Comparison of ENCODE assay signal across 8 cellular contexts in the genomic region with DNA sequence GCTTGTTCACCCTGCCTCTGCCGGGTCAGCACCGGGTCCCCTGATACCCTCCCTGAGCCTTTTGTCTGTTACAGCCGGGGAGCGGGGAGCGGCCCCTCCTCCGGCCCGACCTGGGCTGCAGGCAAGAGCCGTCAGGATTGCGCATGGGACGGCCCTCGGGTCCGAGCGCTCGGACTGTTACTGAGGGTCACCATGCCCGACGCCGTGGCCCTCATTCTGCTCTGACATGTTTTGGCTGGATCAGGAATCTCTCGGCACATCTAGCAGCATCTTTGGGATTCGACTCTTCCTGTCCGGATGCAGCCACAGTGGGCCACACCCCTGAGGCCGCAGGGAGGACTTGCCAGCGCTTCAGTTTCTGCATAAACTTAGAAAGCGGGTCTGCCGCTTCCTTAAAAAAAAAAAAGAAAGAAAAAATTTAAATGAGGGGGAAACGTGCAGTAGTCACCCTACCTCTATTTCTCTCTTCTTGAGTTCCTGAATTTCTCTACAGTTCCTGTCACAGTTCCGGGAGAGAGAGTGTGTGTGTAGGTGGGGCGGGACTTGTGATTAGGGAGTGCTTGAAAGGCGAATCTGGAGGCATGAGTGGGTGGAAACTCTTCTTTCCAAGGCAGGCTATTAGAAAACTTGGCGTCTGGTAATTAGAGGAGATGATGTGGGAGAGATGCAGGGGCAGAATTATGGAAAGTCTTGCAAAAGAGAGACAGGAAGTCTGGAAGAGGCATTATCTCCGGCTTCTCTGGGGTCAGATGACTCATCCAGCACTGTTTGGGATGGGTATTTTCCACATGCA. TPM values are rescaled to one million over a fixed set of nuclear protein-coding genes. Genes with fewer than 3 reads are reported as not detected.
A peak's percentile ranks its signal among the peaks of the same experiment; 100 is the strongest.
DNase-seq lines count a peak whose midpoint lies in the region; ATAC-seq, FAIRE-seq and TF ChIP-seq lines count a peak whose summit lies in the region.

No MANE protein-coding gene starts in this region.

- H3K79me1 ChIP-seq in mesenchymal stem cell (replicated peaks; ENCODE audit: low read length, poor library complexity, severe bottlenecking) = peaks cover 20% of the 10 kb centered on the region

- no peak for FAIRE-seq in GM19239 (lab: Jason Lieb, UNC)

- ATAC-seq in activated CD8-positive, alpha-beta T cell treated with anti-CD3 and anti-CD28 coated beads for 36 hours = no peak

- no peaks in the 10 kb centered on the region for H3K9me3 Mint-ChIP-seq in activated CD8-positive, alpha-beta T cell treated with anti-CD3 and anti-CD28 coated beads for 36 hours
- H3K9me3 Mint-ChIP-seq in endothelial cell (ENCODE audit: unreplicated experiment) = no peaks in the 10 kb centered on the region
- H3K9me3 Mint-ChIP-seq in stimulated activated naive CD8-positive, alpha-beta T cell treated with anti-CD3 and anti-CD28 coated beads, Interleukin-15, Interleukin-2, amounts not matched to agents 100 ng/mL and 50 ng/mL, for 24 hours = no peaks in the 10 kb centered on the region

- TF ChIP-seq CTCF in activated CD8-positive, alpha-beta T cell treated with anti-CD3 and anti-CD28 coated beads for 36 hours (IDR thresholded peaks at IDR 0.05) = no peak
- TF ChIP-seq CTCF in endothelial cell (IDR thresholded peaks at IDR 0.05; ENCODE audit: unreplicated experiment) = no peak

- H2BK120ac ChIP-seq in mesenchymal stem cell (ENCODE audit: low read depth, low read length) = peak overlapping the region; percentile 99

- peaks cover 10% of the 10 kb centered on the region for H3K36me3 Mint-ChIP-seq in activated CD8-positive, alpha-beta T cell treated with anti-CD3 and anti-CD28 coated beads for 36 hours (ENCODE audit: low read depth)
- H3K36me3 Mint-ChIP-seq in endothelial cell (ENCODE audit: low read depth, unreplicated experiment) = peaks cover 12% of the 10 kb centered on the region
- H3K36me3 Mint-ChIP-seq in stimulated activated naive CD8-positive, alpha-beta T cell treated with anti-CD3 and anti-CD28 coated beads, Interleukin-15, Interleukin-2, amounts not matched to agents 100 ng/mL and 50 ng/mL, for 24 hours (ENCODE audit: low read depth) = peaks cover 14% of the 10 kb centered on the region

- no peak overlapping the region for H2AFZ ChIP-seq in mesenchymal stem cell (ENCODE audit: low read depth, low read length)

- H3K27ac Mint-ChIP-seq in activated CD8-positive, alpha-beta T cell treated with anti-CD3 and anti-CD28 coated beads for 36 hours = peak overlapping the region; percentile 89
- peak overlapping the region; percentile 97 for H3K27ac Mint-ChIP-seq in endothelial cell (ENCODE audit: unreplicated experiment)
- H3K27ac Mint-ChIP-seq in stimulated activated naive CD8-positive, alpha-beta T cell treated with anti-CD3 and anti-CD28 coated beads, Interleukin-15, Interleukin-2, amounts not matched to agents 100 ng/mL and 50 ng/mL, for 24 hours = peak overlapping the region; percentile 85

- DNase-seq in COLO668 (lab: John Stamatoyannopoulos, UW; ENCODE audit: unreplicated experiment) (peak; percentile 40), GOT3 (lab: John Stamatoyannopoulos, UW) (peak; percentile 32), NCI-H226 (peak; percentile 97), endothelial cell (ENCODE audit: low spot score) (peak; percentile 61), mesenchymal stem cell (peak; percentile 99), GM19239 (ENCODE audit: insufficient read length, low spot score) (no peak)
- peak; percentile 54 for DNase-seq in activated CD8-positive, alpha-beta T cell treated with anti-CD3 and anti-CD28 coated beads for 36 hours

- intact Hi-C loops in activated CD8-positive, alpha-beta T cell treated with anti-CD3 and anti-CD28 coated beads for 36 hours (cut with micrococcal nuclease) = loop anchor here (10.0 kb wide), 1 partner anchor 199 kb away; a partner anchor contains a TSS

- peak overlapping the region; percentile 92 to 99 for H3K23ac ChIP-seq in mesenchymal stem cell (ENCODE audit: low read length in 2 of 2)

- peak overlapping the region; percentile 94 for H3K9ac ChIP-seq in mesenchymal stem cell (ENCODE audit: low read length)

- peak overlapping the region; percentile 79 for H3K4me3 Mint-ChIP-seq in activated CD8-positive, alpha-beta T cell treated with anti-CD3 and anti-CD28 coated beads for 36 hours
- peak overlapping the region; percentile 97 for H3K4me3 Mint-ChIP-seq in endothelial cell (ENCODE audit: unreplicated experiment)
- H3K4me3 Mint-ChIP-seq in stimulated activated naive CD8-positive, alpha-beta T cell treated with anti-CD3 and anti-CD28 coated beads, Interleukin-15, Interleukin-2, amounts not matched to agents 100 ng/mL and 50 ng/mL, for 24 hours = peak overlapping the region; percentile 90

- no peaks in the 10 kb centered on the region for H3K27me3 Mint-ChIP-seq in activated CD8-positive, alpha-beta T cell treated with anti-CD3 and anti-CD28 coated beads for 36 hours
- peaks cover 5% of the 10 kb centered on the region for H3K27me3 Mint-ChIP-seq in endothelial cell (ENCODE audit: unreplicated experiment)
- H3K27me3 Mint-ChIP-seq in stimulated activated naive CD8-positive, alpha-beta T cell treated with anti-CD3 and anti-CD28 coated beads, Interleukin-15, Interleukin-2, amounts not matched to agents 100 ng/mL and 50 ng/mL, for 24 hours = no peaks in the 10 kb centered on the region

- peak overlapping the region; percentile 82 to 95 for H2BK12ac ChIP-seq in mesenchymal stem cell (ENCODE audit: low read length in 2 of 2)

- H4K91ac ChIP-seq in mesenchymal stem cell (ENCODE audit: low read length) = peak overlapping the region; percentile 99

- POLR2A ChIA-PET in activated CD8-positive, alpha-beta T cell treated with anti-CD3 and anti-CD28 coated beads for 36 hours (lab: Charles Lee) = interaction anchor here (1.0 kb wide), 2 partner anchors 50 to 199 kb away, joined by 4 to 5 read pairs; a partner anchor contains a TSS

- peak overlapping the region; percentile 87 for H2BK15ac ChIP-seq in mesenchymal stem cell (ENCODE audit: low read depth, poor library complexity, severe bottlenecking)

- H3K27me3 ChIP-seq in mesenchymal stem cell (ENCODE audit: control insufficient read depth in 1 of 2, insufficient read depth in 1 of 2, low read length in 2 of 2) = no peaks in the 10 kb centered on the region

- peak overlapping the region; percentile 76 for H2BK5ac ChIP-seq in mesenchymal stem cell (ENCODE audit: low read depth, low read length, poor library complexity, severe bottlenecking)

- peak overlapping the region; percentile 99 to 100 for H3K18ac ChIP-seq in mesenchymal stem cell (ENCODE audit: low read depth in 1 of 2, low read length in 2 of 2)

- under 1% methylated on average over 26 of the region's 30 CpGs for WGBS in mesenchymal stem cell

- CTCF ChIA-PET in activated CD8-positive, alpha-beta T cell treated with anti-CD3 and anti-CD28 coated beads for 36 hours (lab: Charles Lee) = no interaction called here

- H3K4me3 ChIP-seq in mesenchymal stem cell (ENCODE audit: insufficient read depth in 1 of 2, low read depth in 1 of 2, low read length in 2 of 2) = peak overlapping the region; percentile 91 to 92

- peak overlapping the region; percentile 95 for H3K27ac ChIP-seq in mesenchymal stem cell (ENCODE audit: low read length, poor library complexity, severe bottlenecking)

- H3K36me3 ChIP-seq in mesenchymal stem cell (ENCODE audit: control insufficient read depth in 1 of 2, insufficient read depth in 2 of 2, low read depth in 1 of 2, low read length in 2 of 2) = peaks cover 5 to 11% of the 10 kb centered on the region in 2 experiments

- H4K8ac ChIP-seq in mesenchymal stem cell (ENCODE audit: low read length) = peak overlapping the region; percentile 99

- peak overlapping the region; percentile 99 for H3K14ac ChIP-seq in mesenchymal stem cell (ENCODE audit: low read length in 2 of 2)

- H3K4me2 ChIP-seq in mesenchymal stem cell (ENCODE audit: low read length, poor library complexity, severe bottlenecking) = peak overlapping the region; percentile 83

- peak overlapping the region; percentile 59 for H2AK5ac ChIP-seq in mesenchymal stem cell (ENCODE audit: low read length, severe bottlenecking)

- peaks cover 29% of the 10 kb centered on the region for H3K4me1 Mint-ChIP-seq in activated CD8-positive, alpha-beta T cell treated with anti-CD3 and anti-CD28 coated beads for 36 hours (ENCODE audit: low read depth)
- H3K4me1 Mint-ChIP-seq in endothelial cell (ENCODE audit: unreplicated experiment) = peaks cover 41% of the 10 kb centered on the region
- H3K4me1 Mint-ChIP-seq in stimulated activated naive CD8-positive, alpha-beta T cell treated with anti-CD3 and anti-CD28 coated beads, Interleukin-15, Interleukin-2, amounts not matched to agents 100 ng/mL and 50 ng/mL, for 24 hours (ENCODE audit: low read depth) = peaks cover 40% of the 10 kb centered on the region

- H3K4ac ChIP-seq in mesenchymal stem cell (ENCODE audit: low read depth in 1 of 2, low read length in 2 of 2) = peak overlapping the region; percentile 98 to 99

- no peaks in the 10 kb centered on the region for H3K9me3 ChIP-seq in mesenchymal stem cell (ENCODE audit: control insufficient read depth, low read length)

- peaks cover 5% of the 10 kb centered on the region for H3K4me1 ChIP-seq in mesenchymal stem cell (ENCODE audit: control insufficient read depth, insufficient read depth, low read depth, low read length)

RNA-seq across cellular contexts. Expression of a gene that starts 1.0 kb away (rescaled TPM):
- total RNA-seq in activated CD8-positive, alpha-beta T cell treated with anti-CD3 and anti-CD28 coated beads for 36 hours = 10 to 100 TPM; 11.4 to 12.2 TPM
- 22.6 TPM for total RNA-seq in endothelial cell (ENCODE audit: unreplicated experiment)
- 30.8 TPM for polyA plus RNA-seq in mesenchymal stem cell (2013, experiment 1 of 2)
- polyA plus RNA-seq in mesenchymal stem cell (2013, experiment 2 of 2) = 35.7 TPM
